2 cellular contexts compared by ENCODE assay signal in the genomic region with DNA sequence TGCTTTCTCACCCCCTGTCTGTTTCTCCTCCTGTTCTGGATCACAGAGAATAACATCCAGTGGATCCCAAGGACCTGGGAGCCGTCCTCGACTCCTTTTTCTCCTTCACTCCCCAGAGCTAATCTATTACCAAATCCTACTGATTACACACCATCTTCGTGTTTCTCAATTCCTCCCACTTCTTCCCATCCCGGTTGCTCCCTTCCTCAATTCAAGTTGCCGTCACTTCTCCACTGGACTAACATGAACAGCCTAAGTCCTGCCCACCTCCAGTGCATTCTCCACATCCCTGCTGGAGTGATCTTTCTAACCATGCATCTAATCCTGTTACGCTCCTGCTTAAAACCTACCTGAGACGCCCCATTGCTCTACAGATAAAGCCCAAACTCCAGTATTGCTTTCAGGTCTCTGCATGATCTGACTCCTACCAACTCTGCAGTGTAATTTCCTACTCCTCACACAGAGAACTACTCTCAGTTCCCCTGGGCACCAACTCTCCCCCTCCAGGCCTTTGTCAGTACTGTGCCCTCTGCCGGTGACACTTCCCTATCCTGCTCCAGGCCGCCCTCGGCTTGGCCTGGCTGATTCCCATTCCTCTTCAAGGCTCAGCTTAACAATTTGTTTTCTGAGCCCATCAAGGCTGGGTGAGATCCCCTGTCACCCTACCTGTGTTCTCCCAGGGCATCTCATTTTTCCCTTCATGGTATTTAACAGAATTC.
TF ChIP-seq lines count a peak whose summit lies in the region.

No MANE protein-coding gene starts in this region.

TF ChIP-seq in HEK293, 187 proteins besides CTCF, POLR2A, EP300 and RAD21:
- TF ChIP-seq SP2 (tag by site-specific recombination; IDR thresholded peaks at IDR 0.05) (no peak), ZNF121 (tag by site-specific recombination; IDR thresholded peaks at IDR 0.05) (no peak), ZBTB7A (tag by site-specific recombination; IDR thresholded peaks at IDR 0.05; ENCODE audit: low read depth) (no peak), KLF9 (tag by site-specific recombination; IDR thresholded peaks at IDR 0.05; ENCODE audit: low read depth) (no peak), ZNF530 (tag by site-specific recombination; IDR thresholded peaks at IDR 0.05; ENCODE audit: low read depth) (no peak), ZNF785 (tag by site-specific recombination; IDR thresholded peaks at IDR 0.05) (no peak), ZNF776 (tag by site-specific recombination; IDR thresholded peaks at IDR 0.05; ENCODE audit: borderline replicate concordance) (no peak), ZEB2 (tag by site-specific recombination; IDR thresholded peaks at IDR 0.05) (no peak), ZNF580 (tag by site-specific recombination; IDR thresholded peaks at IDR 0.05) (no peak), TCF7L2 (IDR thresholded peaks at IDR 0.05; ENCODE audit: borderline replicate concordance, low read depth, low read length) (no peak), ZBTB20 (tag by site-specific recombination; IDR thresholded peaks at IDR 0.05) (no peak), ZSCAN30 (tag by site-specific recombination; IDR thresholded peaks at IDR 0.05) (no peak), ZNF114 (tag by site-specific recombination; IDR thresholded peaks at IDR 0.05) (no peak), PRDM1 (tag by site-specific recombination; IDR thresholded peaks at IDR 0.05) (no peak), YY1 (tag by site-specific recombination; IDR thresholded peaks at IDR 0.05) (no peak), KLF1 (tag by site-specific recombination; IDR thresholded peaks at IDR 0.05) (no peak), ZSCAN23 (tag by site-specific recombination; IDR thresholded peaks at IDR 0.05) (no peak), ZNF560 (tag by site-specific recombination; IDR thresholded peaks at IDR 0.05; ENCODE audit: borderline replicate concordance) (no peak), ZNF571 (tag by site-specific recombination; IDR thresholded peaks at IDR 0.05) (no peak)
- TF ChIP-seq, protein P1, sequence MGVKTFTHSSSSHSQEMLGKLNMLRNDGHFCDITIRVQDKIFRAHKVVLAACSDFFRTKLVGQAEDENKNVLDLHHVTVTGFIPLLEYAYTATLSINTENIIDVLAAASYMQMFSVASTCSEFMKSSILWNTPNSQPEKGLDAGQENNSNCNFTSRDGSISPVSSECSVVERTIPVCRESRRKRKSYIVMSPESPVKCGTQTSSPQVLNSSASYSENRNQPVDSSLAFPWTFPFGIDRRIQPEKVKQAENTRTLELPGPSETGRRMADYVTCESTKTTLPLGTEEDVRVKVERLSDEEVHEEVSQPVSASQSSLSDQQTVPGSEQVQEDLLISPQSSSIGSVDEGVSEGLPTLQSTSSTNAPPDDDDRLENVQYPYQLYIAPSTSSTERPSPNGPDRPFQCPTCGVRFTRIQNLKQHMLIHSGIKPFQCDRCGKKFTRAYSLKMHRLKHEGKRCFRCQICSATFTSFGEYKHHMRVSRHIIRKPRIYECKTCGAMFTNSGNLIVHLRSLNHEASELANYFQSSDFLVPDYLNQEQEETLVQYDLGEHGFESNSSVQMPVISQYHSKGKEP (tag by site-specific recombination; IDR thresholded peaks at IDR 0.05), result no peak

TF ChIP-seq in GM12878, 131 proteins besides CTCF, POLR2A, EP300 and RAD21:
- TF ChIP-seq USF2 (IDR thresholded peaks at IDR 0.05; ENCODE audit: borderline replicate concordance, low read depth, low read length), result no peak
- TF ChIP-seq IKZF2 (IDR thresholded peaks at IDR 0.05), result peak in 1 of 2 experiments; percentile 30; a peak in 1 of 4 replicates
- TF ChIP-seq IKZF1 (conservative IDR thresholded peaks at IDR 0.05), result no peak
- TF ChIP-seq, protein P2, sequence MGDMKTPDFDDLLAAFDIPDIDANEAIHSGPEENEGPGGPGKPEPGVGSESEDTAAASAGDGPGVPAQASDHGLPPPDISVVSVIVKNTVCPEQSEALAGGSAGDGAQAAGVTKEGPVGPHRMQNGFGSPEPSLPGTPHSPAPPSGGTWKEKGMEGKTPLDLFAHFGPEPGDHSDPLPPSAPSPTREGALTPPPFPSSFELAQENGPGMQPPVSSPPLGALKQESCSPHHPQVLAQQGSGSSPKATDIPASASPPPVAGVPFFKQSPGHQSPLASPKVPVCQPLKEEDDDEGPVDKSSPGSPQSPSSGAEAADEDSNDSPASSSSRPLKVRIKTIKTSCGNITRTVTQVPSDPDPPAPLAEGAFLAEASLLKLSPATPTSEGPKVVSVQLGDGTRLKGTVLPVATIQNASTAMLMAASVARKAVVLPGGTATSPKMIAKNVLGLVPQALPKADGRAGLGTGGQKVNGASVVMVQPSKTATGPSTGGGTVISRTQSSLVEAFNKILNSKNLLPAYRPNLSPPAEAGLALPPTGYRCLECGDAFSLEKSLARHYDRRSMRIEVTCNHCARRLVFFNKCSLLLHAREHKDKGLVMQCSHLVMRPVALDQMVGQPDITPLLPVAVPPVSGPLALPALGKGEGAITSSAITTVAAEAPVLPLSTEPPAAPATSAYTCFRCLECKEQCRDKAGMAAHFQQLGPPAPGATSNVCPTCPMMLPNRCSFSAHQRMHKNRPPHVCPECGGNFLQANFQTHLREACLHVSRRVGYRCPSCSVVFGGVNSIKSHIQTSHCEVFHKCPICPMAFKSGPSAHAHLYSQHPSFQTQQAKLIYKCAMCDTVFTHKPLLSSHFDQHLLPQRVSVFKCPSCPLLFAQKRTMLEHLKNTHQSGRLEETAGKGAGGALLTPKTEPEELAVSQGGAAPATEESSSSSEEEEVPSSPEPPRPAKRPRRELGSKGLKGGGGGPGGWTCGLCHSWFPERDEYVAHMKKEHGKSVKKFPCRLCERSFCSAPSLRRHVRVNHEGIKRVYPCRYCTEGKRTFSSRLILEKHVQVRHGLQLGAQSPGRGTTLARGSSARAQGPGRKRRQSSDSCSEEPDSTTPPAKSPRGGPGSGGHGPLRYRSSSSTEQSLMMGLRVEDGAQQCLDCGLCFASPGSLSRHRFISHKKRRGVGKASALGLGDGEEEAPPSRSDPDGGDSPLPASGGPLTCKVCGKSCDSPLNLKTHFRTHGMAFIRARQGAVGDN (IDR thresholded peaks at IDR 0.05), result no peak
- no peak for TF ChIP-seq TARDBP (IDR thresholded peaks at IDR 0.05; ENCODE audit: borderline replicate concordance)
- TF ChIP-seq LARP7 (IDR thresholded peaks at IDR 0.05), result no peak
- TF ChIP-seq SMC3 (IDR thresholded peaks at IDR 0.05; ENCODE audit: borderline replicate concordance, low read length), result peak; percentile 50
- TF ChIP-seq BHLHE40 (IDR thresholded peaks at IDR 0.05; ENCODE audit: borderline replicate concordance in 1 of 2, low read depth in 2 of 2, low read length in 1 of 2), result no peak
- peak; percentile 63; the same call in 1 of the 2 replicates for TF ChIP-seq SPI1 (IDR thresholded peaks at IDR 0.05; ENCODE audit: borderline replicate concordance, insufficient read depth, low read depth, low read length)
- TF ChIP-seq RFX5 (IDR thresholded peaks at IDR 0.05; ENCODE audit: low read depth, low read length), result no peak
